Comparison of ENCODE assay signal across 1 cellular context in the genomic region with DNA sequence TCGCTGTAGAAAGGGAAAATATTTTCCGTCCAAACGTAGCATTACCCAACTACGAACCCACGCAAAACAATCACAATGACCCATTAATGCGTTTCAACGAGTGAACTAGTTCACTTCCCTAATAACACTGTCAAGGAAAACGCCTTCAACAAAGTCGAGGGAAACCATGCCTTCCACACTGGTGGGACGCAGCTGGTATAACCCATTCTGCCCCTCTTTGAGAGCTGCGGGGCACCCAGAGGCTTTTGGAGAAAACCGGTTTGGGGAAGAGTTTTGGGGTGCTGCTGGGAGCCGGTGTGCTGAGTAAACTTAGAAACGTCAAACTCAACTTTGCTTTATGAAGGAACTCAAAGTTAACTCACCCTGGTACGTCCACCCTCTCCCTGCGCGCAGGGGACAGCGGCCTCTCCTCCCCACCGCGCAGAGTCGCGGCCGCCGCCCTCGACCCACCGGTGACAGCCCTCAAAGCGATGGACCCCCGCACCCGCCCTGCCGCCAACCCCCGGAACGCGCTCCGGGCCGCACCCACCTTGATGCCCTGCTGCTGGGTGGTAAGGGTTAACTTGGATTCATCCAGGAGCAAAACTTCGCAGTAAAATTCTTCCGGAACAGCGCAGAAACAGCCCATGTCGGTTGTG.
TF ChIP-seq lines count a peak whose summit lies in the region.

No MANE protein-coding gene starts in this region.

TF ChIP-seq in GM12878, 131 proteins besides CTCF, POLR2A, EP300 and RAD21 (continued from another document):
- no peak for TF ChIP-seq E2F4 (IDR thresholded peaks at IDR 0.05; ENCODE audit: low read depth, low read length)
- TF ChIP-seq NFIC (IDR thresholded peaks at IDR 0.05; ENCODE audit: low read depth, low read length): no peak
- TF ChIP-seq SPI1 (IDR thresholded peaks at IDR 0.05; ENCODE audit: borderline replicate concordance, insufficient read depth, low read depth, low read length): 0 out of 2 replicates have a peak, but pooled peaks have one; percentile 1
